8 cellular contexts compared by ENCODE assay signal in the genomic region with DNA sequence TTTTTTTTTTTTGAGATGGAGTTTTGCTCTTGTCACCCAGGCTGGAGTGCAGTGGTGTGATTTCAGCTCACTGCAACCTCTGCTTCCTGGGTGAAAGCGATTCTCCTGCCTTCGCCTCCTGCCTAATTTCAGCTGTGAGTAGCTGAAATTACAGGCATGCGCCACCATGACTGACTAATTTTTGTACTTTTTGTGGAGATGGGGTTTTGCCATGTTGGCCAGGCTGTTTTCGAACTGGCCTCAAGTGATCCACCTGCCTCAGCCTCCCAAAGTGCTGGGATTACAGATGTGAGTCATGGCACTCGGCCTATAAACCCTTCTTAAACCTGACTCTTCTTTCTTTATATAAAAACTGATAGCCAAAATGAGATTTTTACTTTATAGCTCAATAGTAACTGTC.
DNase-seq lines count a peak whose midpoint lies in the region; ATAC-seq and TF ChIP-seq lines count a peak whose summit lies in the region.
"Not testable (repeated sequence)": the region's sequence is repeated elsewhere in the genome, so short reads cannot be mapped to it uniquely, and the experiment has no call there.

No MANE protein-coding gene starts in this region.

- H3K36me3 ChIP-seq in PC-3 (ENCODE audit: low read depth, low read length); uterus: not testable (repeated sequence)
- H3K36me3 ChIP-seq in gastroesophageal sphincter: peaks cover 0 to 24% of the 10 kb centered on the region in 2 donors

- H3K27ac ChIP-seq in CD4-positive, alpha-beta T cell (ENCODE audit: low read depth, low read length): not testable (repeated sequence)
- peak overlapping the region; percentile 96 for H3K27ac ChIP-seq in PC-3 (ENCODE audit: low read length)
- H3K27ac ChIP-seq in gastroesophageal sphincter: peak overlapping the region in 3 of 4 donors; percentile 12 to 84 (median 84)
- peak overlapping the region; percentile 91 to 93 for H3K27ac ChIP-seq in uterus

- WGBS in gastroesophageal sphincter (ENCODE audit: low coverage in 1 of 2), 2 donors: 80 to 98% methylated on average over 4 to 5 of the region's 5 CpGs

- peak overlapping the region; percentile 87 for H3K4me3 Mint-ChIP-seq in CD4-positive, alpha-beta T cell
- not testable (repeated sequence) for H3K4me3 Mint-ChIP-seq in activated CD8-positive, alpha-beta T cell treated with anti-CD3 and anti-CD28 coated beads for 36 hours
- peak overlapping the region; percentile 62 for H3K4me3 Mint-ChIP-seq in natural killer cell treated with Interleukin-12 subunit alpha and Interleukin-12 subunit beta and Interleukin-15 and Interleukin-18, amount 100 ng/mL, for 72 hours
- H3K4me3 Mint-ChIP-seq in stimulated activated effector memory CD8-positive, alpha-beta T cell treated with anti-CD3 and anti-CD28 coated beads, Interleukin-12 subunit alpha, Interleukin-12 subunit beta, amount 100 ng/mL, for 72 hours: peak overlapping the region; percentile 53

- intact Hi-C loops in CD4-positive, alpha-beta T cell (cut with DNase I, micrococcal nuclease): loop anchor here in 1 of 2 experiments (5.0 kb wide), 1 partner anchor 66 kb away; no protein-coding TSS in a partner anchor
- intact Hi-C loops in PC-3 (cut with micrococcal nuclease): loop anchor here (5.0 to 10.0 kb wide), 2 partner anchors 94 to 171 kb away; no protein-coding TSS in a partner anchor
- intact Hi-C loops in activated CD8-positive, alpha-beta T cell treated with anti-CD3 and anti-CD28 coated beads for 36 hours (cut with micrococcal nuclease); uterus (cut with DNase I; ENCODE audit: low total_unique reads): not testable (repeated sequence)

- H3K79me2 ChIP-seq in PC-3 (ENCODE audit: low read length): peaks cover 80% of the 10 kb centered on the region

- H3K27me3 Mint-ChIP-seq in CD4-positive, alpha-beta T cell; activated CD8-positive, alpha-beta T cell treated with anti-CD3 and anti-CD28 coated beads for 36 hours; natural killer cell treated with Interleukin-12 subunit alpha and Interleukin-12 subunit beta and Interleukin-15 and Interleukin-18, amount 100 ng/mL, for 72 hours: not testable (repeated sequence)

- H3K4me2 ChIP-seq in PC-3 (ENCODE audit: low read length): peak overlapping the region; percentile 75

- peaks cover 73% of the 10 kb centered on the region for H3K4me1 Mint-ChIP-seq in CD4-positive, alpha-beta T cell (ENCODE audit: low read depth)
- H3K4me1 Mint-ChIP-seq in activated CD8-positive, alpha-beta T cell treated with anti-CD3 and anti-CD28 coated beads for 36 hours (ENCODE audit: low read depth): peaks cover 77% of the 10 kb centered on the region
- H3K4me1 Mint-ChIP-seq in natural killer cell treated with Interleukin-12 subunit alpha and Interleukin-12 subunit beta and Interleukin-15 and Interleukin-18, amount 100 ng/mL, for 72 hours (ENCODE audit: low read depth in 2 of 2): peaks cover 62 to 67% of the 10 kb centered on the region in 2 donors
- peaks cover 64% of the 10 kb centered on the region for H3K4me1 Mint-ChIP-seq in stimulated activated effector memory CD8-positive, alpha-beta T cell treated with anti-CD3 and anti-CD28 coated beads, Interleukin-12 subunit alpha, Interleukin-12 subunit beta, amount 100 ng/mL, for 72 hours

- not testable (repeated sequence) for H3K9me3 Mint-ChIP-seq in CD4-positive, alpha-beta T cell; activated CD8-positive, alpha-beta T cell treated with anti-CD3 and anti-CD28 coated beads for 36 hours; activated naive CD4-positive, alpha-beta T cell treated with anti-CD3 and anti-CD28 coated beads, Interleukin-2, amount 50 U/mL, for 72 hours; natural killer cell treated with Interleukin-12 subunit alpha and Interleukin-12 subunit beta and Interleukin-15 and Interleukin-18, amount 100 ng/mL, for 72 hours; stimulated activated effector memory CD8-positive, alpha-beta T cell treated with anti-CD3 and anti-CD28 coated beads, Interleukin-12 subunit alpha, Interleukin-12 subunit beta, amount 100 ng/mL, for 72 hours

- TF ChIP-seq CTCF in CD4-positive, alpha-beta T cell (IDR thresholded peaks at IDR 0.05); PC-3 (conservative IDR thresholded peaks at IDR 0.05; ENCODE audit: low read depth, low read length); activated CD8-positive, alpha-beta T cell treated with anti-CD3 and anti-CD28 coated beads for 36 hours (IDR thresholded peaks at IDR 0.05); gastroesophageal sphincter (IDR thresholded peaks at IDR 0.05); uterus (IDR thresholded peaks at IDR 0.05): not testable (repeated sequence)

- H3F3A ChIP-seq in PC-3 (ENCODE audit: low read length, unreplicated experiment): not testable (repeated sequence)

- H3K4me3 ChIP-seq in PC-3 (ENCODE audit: low read length); gastroesophageal sphincter; uterus: not testable (repeated sequence)

- not testable (repeated sequence) for H3K9me3 ChIP-seq in CD4-positive, alpha-beta T cell (ENCODE audit: control insufficient read depth, low read length); PC-3 (ENCODE audit: low read length); gastroesophageal sphincter; uterus

- peak overlapping the region; percentile 37; the same call in 1 of the 2 replicates for H3K9ac ChIP-seq in PC-3 (ENCODE audit: low read length)

- H4K20me1 ChIP-seq in PC-3 (ENCODE audit: low read length): not testable (repeated sequence)

- CTCF ChIA-PET in CD4-positive, alpha-beta T cell (lab: Charles Lee); PC-3 (lab: Charles Lee): not testable (repeated sequence)
- CTCF ChIA-PET in activated CD8-positive, alpha-beta T cell treated with anti-CD3 and anti-CD28 coated beads for 36 hours (lab: Charles Lee): interaction anchor here (1.0 to 2.4 kb wide), 6 partner anchors 13 to 89 kb away, joined by 3 to 10 read pairs (median 4); no protein-coding TSS in a partner anchor

- DNase-seq in CD4-positive, alpha-beta T cell; PC-3; uterus: not testable (repeated sequence)
- peak; percentile 50 for DNase-seq in activated CD8-positive, alpha-beta T cell treated with anti-CD3 and anti-CD28 coated beads for 36 hours
- DNase-seq in activated naive CD4-positive, alpha-beta T cell treated with anti-CD3 and anti-CD28 coated beads, Interleukin-2, amount 50 U/mL, for 72 hours (ENCODE audit: low spot score in 2 of 2): peak; percentile 36 to 65
- DNase-seq in natural killer cell treated with Interleukin-12 subunit alpha and Interleukin-12 subunit beta and Interleukin-15 and Interleukin-18, amount 100 ng/mL, for 72 hours (ENCODE audit: low spot score): peak; percentile 66
- DNase-seq in stimulated activated effector memory CD8-positive, alpha-beta T cell treated with anti-CD3 and anti-CD28 coated beads, Interleukin-12 subunit alpha, Interleukin-12 subunit beta, amount 100 ng/mL, for 72 hours (ENCODE audit: low spot score in 2 of 2): peak; percentile 27 to 80

- not testable (repeated sequence) for ATAC-seq in CD4-positive, alpha-beta T cell (ENCODE audit: poor library complexity); PC-3; activated CD8-positive, alpha-beta T cell treated with anti-CD3 and anti-CD28 coated beads for 36 hours; gastroesophageal sphincter
- ATAC-seq in activated naive CD4-positive, alpha-beta T cell treated with anti-CD3 and anti-CD28 coated beads, Interleukin-2, amount 50 U/mL, for 72 hours: peak; percentile 8 to 10
- ATAC-seq in natural killer cell treated with Interleukin-12 subunit alpha and Interleukin-12 subunit beta and Interleukin-15 and Interleukin-18, amount 100 ng/mL, for 72 hours: peak in 1 of 2 donors; percentile 21
- peak; percentile 47 for ATAC-seq in stimulated activated effector memory CD8-positive, alpha-beta T cell treated with anti-CD3 and anti-CD28 coated beads, Interleukin-12 subunit alpha, Interleukin-12 subunit beta, amount 100 ng/mL, for 72 hours

- peaks cover 92% of the 10 kb centered on the region for H3K36me3 Mint-ChIP-seq in CD4-positive, alpha-beta T cell (ENCODE audit: low read depth)
- H3K36me3 Mint-ChIP-seq in activated CD8-positive, alpha-beta T cell treated with anti-CD3 and anti-CD28 coated beads for 36 hours (ENCODE audit: low read depth): peaks cover 45% of the 10 kb centered on the region
- H3K36me3 Mint-ChIP-seq in activated naive CD4-positive, alpha-beta T cell treated with anti-CD3 and anti-CD28 coated beads, Interleukin-2, amount 50 U/mL, for 72 hours: peaks cover 11 to 23% of the 10 kb centered on the region in 2 donors
- H3K36me3 Mint-ChIP-seq in natural killer cell treated with Interleukin-12 subunit alpha and Interleukin-12 subunit beta and Interleukin-15 and Interleukin-18, amount 100 ng/mL, for 72 hours: not testable (repeated sequence)
- peaks cover 87% of the 10 kb centered on the region for H3K36me3 Mint-ChIP-seq in stimulated activated effector memory CD8-positive, alpha-beta T cell treated with anti-CD3 and anti-CD28 coated beads, Interleukin-12 subunit alpha, Interleukin-12 subunit beta, amount 100 ng/mL, for 72 hours

- not testable (repeated sequence) for TF ChIP-seq EP300 in gastroesophageal sphincter (IDR thresholded peaks at IDR 0.05)

- not testable (repeated sequence) for H3K9me2 ChIP-seq in PC-3 (replicated peaks; ENCODE audit: low read length)

- POLR2A ChIA-PET in CD4-positive, alpha-beta T cell (lab: Charles Lee): interaction anchor here (0.9 to 2.1 kb wide), 3 partner anchors 11 to 32 kb away, joined by 3 to 7 read pairs (median 3); no protein-coding TSS in a partner anchor
- POLR2A ChIA-PET in PC-3 (lab: Charles Lee; ENCODE audit: unreplicated experiment): not testable (repeated sequence)
- POLR2A ChIA-PET in activated CD8-positive, alpha-beta T cell treated with anti-CD3 and anti-CD28 coated beads for 36 hours (lab: Charles Lee): interaction anchor here (1.0 to 2.7 kb wide), 3 partner anchors 20 to 105 kb away, joined by 3 to 15 read pairs (median 3); no protein-coding TSS in a partner anchor

- H3K4me1 ChIP-seq in PC-3 (ENCODE audit: insufficient read depth, low read length) (peaks cover 76% of the 10 kb centered on the region), gastroesophageal sphincter (peaks cover 28 to 87% (median 41%) of the 10 kb centered on the region in 3 donors), uterus (peaks cover 6 to 15% of the 10 kb centered on the region in 2 donors)

- peak overlapping the region; percentile 100 for H3K27ac Mint-ChIP-seq in CD4-positive, alpha-beta T cell
- H3K27ac Mint-ChIP-seq in activated CD8-positive, alpha-beta T cell treated with anti-CD3 and anti-CD28 coated beads for 36 hours: not testable (repeated sequence)
- peak overlapping the region in 1 of 2 donors; percentile 86 for H3K27ac Mint-ChIP-seq in activated naive CD4-positive, alpha-beta T cell treated with anti-CD3 and anti-CD28 coated beads, Interleukin-2, amount 50 U/mL, for 72 hours
- H3K27ac Mint-ChIP-seq in natural killer cell treated with Interleukin-12 subunit alpha and Interleukin-12 subunit beta and Interleukin-15 and Interleukin-18, amount 100 ng/mL, for 72 hours: peak overlapping the region; percentile 42 to 94
- H3K27ac Mint-ChIP-seq in stimulated activated effector memory CD8-positive, alpha-beta T cell treated with anti-CD3 and anti-CD28 coated beads, Interleukin-12 subunit alpha, Interleukin-12 subunit beta, amount 100 ng/mL, for 72 hours: peak overlapping the region; percentile 77

- not testable (repeated sequence) for TF ChIP-seq POLR2A in gastroesophageal sphincter (IDR thresholded peaks at IDR 0.05); uterus (IDR thresholded peaks at IDR 0.05)

- H2AFZ ChIP-seq in PC-3 (ENCODE audit: low read length): not testable (repeated sequence)

- BruUV-seq in PC-3 (replicated peaks; lab: Mats Ljungman, UMichigan): not testable (repeated sequence)

- not testable (repeated sequence) for H3K27me3 ChIP-seq in CD4-positive, alpha-beta T cell (ENCODE audit: control insufficient read depth, insufficient read depth, low read length); PC-3 (ENCODE audit: low read length); gastroesophageal sphincter; uterus
